In the genomic region with DNA sequence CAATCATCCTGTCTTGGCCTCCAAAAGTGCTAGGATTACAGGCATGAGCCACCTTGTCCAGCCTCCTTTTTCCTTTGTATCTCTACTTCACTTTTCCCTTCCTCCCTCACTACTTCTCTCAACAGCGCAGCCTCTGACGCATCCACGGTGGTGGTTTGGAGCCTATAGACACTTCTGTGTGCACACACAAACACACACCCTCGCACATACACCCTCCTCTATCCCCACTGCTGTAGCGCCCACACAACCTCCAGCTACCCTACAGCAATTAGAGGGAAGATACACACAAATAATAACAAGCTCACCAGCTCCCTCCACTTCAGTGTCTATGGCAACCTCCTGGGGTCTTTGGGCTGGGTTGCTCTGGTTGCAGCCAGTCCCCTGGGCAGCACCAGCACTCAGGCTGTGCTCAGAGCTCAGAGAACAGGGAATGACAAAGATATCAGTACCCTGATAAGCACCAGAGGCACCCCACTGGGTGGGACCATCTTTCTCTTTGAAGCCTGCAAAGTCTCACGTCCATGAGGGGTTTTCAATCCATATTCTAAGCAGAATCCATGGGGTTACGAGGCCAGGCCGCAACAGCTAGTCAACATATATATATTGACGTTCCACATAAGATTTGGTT, we compare ENCODE assay signal across 2 cellular contexts.
TF ChIP-seq lines count a peak whose summit lies in the region.

No MANE protein-coding gene starts in this region.

TF ChIP-seq in SK-N-SH, 30 proteins besides CTCF, POLR2A, EP300 and RAD21 (continued from another document):
- TF ChIP-seq, protein P1, sequence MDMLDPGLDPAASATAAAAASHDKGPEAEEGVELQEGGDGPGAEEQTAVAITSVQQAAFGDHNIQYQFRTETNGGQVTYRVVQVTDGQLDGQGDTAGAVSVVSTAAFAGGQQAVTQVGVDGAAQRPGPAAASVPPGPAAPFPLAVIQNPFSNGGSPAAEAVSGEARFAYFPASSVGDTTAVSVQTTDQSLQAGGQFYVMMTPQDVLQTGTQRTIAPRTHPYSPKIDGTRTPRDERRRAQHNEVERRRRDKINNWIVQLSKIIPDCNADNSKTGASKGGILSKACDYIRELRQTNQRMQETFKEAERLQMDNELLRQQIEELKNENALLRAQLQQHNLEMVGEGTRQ (IDR thresholded peaks at IDR 0.05; ENCODE audit: borderline replicate concordance, low read depth, low read length): no peak
- no peak for TF ChIP-seq RFX5 (IDR thresholded peaks at IDR 0.05; ENCODE audit: low read length)
- TF ChIP-seq NFIC (IDR thresholded peaks at IDR 0.05; ENCODE audit: borderline replicate concordance): no peak
- TF ChIP-seq SMC3 (IDR thresholded peaks at IDR 0.05; ENCODE audit: low read depth, low read length): no peak
- TF ChIP-seq, protein P2, sequence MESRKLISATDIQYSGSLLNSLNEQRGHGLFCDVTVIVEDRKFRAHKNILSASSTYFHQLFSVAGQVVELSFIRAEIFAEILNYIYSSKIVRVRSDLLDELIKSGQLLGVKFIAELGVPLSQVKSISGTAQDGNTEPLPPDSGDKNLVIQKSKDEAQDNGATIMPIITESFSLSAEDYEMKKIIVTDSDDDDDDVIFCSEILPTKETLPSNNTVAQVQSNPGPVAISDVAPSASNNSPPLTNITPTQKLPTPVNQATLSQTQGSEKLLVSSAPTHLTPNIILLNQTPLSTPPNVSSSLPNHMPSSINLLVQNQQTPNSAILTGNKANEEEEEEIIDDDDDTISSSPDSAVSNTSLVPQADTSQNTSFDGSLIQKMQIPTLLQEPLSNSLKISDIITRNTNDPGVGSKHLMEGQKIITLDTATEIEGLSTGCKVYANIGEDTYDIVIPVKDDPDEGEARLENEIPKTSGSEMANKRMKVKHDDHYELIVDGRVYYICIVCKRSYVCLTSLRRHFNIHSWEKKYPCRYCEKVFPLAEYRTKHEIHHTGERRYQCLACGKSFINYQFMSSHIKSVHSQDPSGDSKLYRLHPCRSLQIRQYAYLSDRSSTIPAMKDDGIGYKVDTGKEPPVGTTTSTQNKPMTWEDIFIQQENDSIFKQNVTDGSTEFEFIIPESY (IDR thresholded peaks at IDR 0.05; ENCODE audit: borderline replicate concordance, low read depth): no peak
- TF ChIP-seq TEAD4 (IDR thresholded peaks at IDR 0.05; ENCODE audit: borderline replicate concordance, insufficient read depth): no peak

TF ChIP-seq in SK-N-SH treated with all-trans-retinoic acid at 6 μM for 48 hours, 23 proteins besides CTCF, POLR2A, EP300 and RAD21 (continued from another document):
- TF ChIP-seq, protein P3, sequence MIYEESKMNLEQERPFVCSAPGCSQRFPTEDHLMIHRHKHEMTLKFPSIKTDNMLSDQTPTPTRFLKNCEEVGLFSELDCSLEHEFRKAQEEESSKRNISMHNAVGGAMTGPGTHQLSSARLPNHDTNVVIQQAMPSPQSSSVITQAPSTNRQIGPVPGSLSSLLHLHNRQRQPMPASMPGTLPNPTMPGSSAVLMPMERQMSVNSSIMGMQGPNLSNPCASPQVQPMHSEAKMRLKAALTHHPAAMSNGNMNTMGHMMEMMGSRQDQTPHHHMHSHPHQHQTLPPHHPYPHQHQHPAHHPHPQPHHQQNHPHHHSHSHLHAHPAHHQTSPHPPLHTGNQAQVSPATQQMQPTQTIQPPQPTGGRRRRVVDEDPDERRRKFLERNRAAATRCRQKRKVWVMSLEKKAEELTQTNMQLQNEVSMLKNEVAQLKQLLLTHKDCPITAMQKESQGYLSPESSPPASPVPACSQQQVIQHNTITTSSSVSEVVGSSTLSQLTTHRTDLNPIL (CRISPR knock-in tag; IDR thresholded peaks at IDR 0.05; ENCODE audit: low read depth): no peak
- TF ChIP-seq BACH2 (CRISPR knock-in tag; IDR thresholded peaks at IDR 0.05; ENCODE audit: borderline replicate concordance) (no peak), PPARA (CRISPR knock-in tag; IDR thresholded peaks at IDR 0.05; ENCODE audit: borderline replicate concordance) (no peak), SNAI2 (CRISPR knock-in tag; IDR thresholded peaks at IDR 0.05) (no peak)
- TF ChIP-seq, protein P4, sequence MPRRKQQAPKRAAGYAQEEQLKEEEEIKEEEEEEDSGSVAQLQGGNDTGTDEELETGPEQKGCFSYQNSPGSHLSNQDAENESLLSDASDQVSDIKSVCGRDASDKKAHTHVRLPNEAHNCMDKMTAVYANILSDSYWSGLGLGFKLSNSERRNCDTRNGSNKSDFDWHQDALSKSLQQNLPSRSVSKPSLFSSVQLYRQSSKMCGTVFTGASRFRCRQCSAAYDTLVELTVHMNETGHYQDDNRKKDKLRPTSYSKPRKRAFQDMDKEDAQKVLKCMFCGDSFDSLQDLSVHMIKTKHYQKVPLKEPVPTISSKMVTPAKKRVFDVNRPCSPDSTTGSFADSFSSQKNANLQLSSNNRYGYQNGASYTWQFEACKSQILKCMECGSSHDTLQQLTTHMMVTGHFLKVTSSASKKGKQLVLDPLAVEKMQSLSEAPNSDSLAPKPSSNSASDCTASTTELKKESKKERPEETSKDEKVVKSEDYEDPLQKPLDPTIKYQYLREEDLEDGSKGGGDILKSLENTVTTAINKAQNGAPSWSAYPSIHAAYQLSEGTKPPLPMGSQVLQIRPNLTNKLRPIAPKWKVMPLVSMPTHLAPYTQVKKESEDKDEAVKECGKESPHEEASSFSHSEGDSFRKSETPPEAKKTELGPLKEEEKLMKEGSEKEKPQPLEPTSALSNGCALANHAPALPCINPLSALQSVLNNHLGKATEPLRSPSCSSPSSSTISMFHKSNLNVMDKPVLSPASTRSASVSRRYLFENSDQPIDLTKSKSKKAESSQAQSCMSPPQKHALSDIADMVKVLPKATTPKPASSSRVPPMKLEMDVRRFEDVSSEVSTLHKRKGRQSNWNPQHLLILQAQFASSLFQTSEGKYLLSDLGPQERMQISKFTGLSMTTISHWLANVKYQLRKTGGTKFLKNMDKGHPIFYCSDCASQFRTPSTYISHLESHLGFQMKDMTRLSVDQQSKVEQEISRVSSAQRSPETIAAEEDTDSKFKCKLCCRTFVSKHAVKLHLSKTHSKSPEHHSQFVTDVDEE (CRISPR knock-in tag; IDR thresholded peaks at IDR 0.05): no peak
- TF ChIP-seq, protein P5, sequence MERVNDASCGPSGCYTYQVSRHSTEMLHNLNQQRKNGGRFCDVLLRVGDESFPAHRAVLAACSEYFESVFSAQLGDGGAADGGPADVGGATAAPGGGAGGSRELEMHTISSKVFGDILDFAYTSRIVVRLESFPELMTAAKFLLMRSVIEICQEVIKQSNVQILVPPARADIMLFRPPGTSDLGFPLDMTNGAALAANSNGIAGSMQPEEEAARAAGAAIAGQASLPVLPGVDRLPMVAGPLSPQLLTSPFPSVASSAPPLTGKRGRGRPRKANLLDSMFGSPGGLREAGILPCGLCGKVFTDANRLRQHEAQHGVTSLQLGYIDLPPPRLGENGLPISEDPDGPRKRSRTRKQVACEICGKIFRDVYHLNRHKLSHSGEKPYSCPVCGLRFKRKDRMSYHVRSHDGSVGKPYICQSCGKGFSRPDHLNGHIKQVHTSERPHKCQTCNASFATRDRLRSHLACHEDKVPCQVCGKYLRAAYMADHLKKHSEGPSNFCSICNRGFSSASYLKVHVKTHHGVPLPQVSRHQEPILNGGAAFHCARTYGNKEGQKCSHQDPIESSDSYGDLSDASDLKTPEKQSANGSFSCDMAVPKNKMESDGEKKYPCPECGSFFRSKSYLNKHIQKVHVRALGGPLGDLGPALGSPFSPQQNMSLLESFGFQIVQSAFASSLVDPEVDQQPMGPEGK (CRISPR knock-in tag; IDR thresholded peaks at IDR 0.05; ENCODE audit: borderline replicate concordance): no peak
